ENCODE assay signal across 11 cellular contexts in genomic region chr15:41506796-41507341, GRCh38. TPM values are rescaled to one million over a fixed set of nuclear protein-coding genes. Genes with fewer than 3 reads are reported as not detected.
A peak's percentile ranks its signal among the peaks of the same experiment; 100 is the strongest.
DNase-seq lines count a peak whose midpoint lies in the region; ATAC-seq and TF ChIP-seq lines count a peak whose summit lies in the region.
"Had no signal": no experiment of that assay in that cellular context is flagged by ENCODE, and none has a peak within 500 bp of the region (broad histone marks: within the 10 kb centered on the region; RNA-seq: fewer than 3 reads in every experiment).

No MANE protein-coding gene starts in this region.

- no peak for ATAC-seq in Right ventricle myocardium superior (ENCODE audit: poor library complexity)
- no peak for ATAC-seq in Right ventricle myocardium inferior

- H3K27me3 Mint-ChIP-seq in activated T-cell treated with anti-CD3 and anti-CD28 coated beads, Interleukin-2, amount 50 U/mL, for 24 hours, result peaks cover 41% of the 10 kb centered on the region

- intact Hi-C loops in Right ventricle myocardium superior (cut with DNase I) (no loop called here), Right ventricle myocardium inferior (cut with DNase I) (no loop called here)

- peak; percentile 56 for TF ChIP-seq CTCF in GM12873 (IDR thresholded peaks at IDR 0.05; ENCODE audit: insufficient read depth, low read depth, low read length, missing control alignments)
- TF ChIP-seq CTCF in LNCaP clone FGC (IDR thresholded peaks at IDR 0.05; ENCODE audit: control insufficient read depth, extremely low read depth, insufficient read depth), result 0 out of 2 replicates have a peak, but pooled peaks have one; percentile 9
- TF ChIP-seq CTCF in epithelial cell of proximal tubule (conservative IDR thresholded peaks at IDR 0.05; ENCODE audit: low read depth, low read length), result peak; percentile 16

- no peak overlapping the region for H3K4me3 ChIP-seq in LNCaP clone FGC (ENCODE audit: low read depth, low read length)
- H3K4me3 ChIP-seq in epithelial cell of proximal tubule (ENCODE audit: low read depth, low read length), result no peak overlapping the region
- H3K4me3 ChIP-seq: BLaER1 treated with 17β-estradiol and CSF1 and Interleukin-3, amounts not matched to agents 10 nM and 100 nM had no signal

- no peak for DNase-seq in LNCaP clone FGC (ENCODE audit: low read depth)
- DNase-seq in epithelial cell of proximal tubule (ENCODE audit: low read depth), result no peak
- no peak for DNase-seq in Right ventricle myocardium superior
- DNase-seq in activated T-cell treated with anti-CD3 and anti-CD28 coated beads, Interleukin-2, amount 50 U/mL, for 24 hours, result no peak
- no peak for DNase-seq in Right ventricle myocardium inferior (ENCODE audit: missing footprints)
- DNase-seq: dermis blood vessel endothelial cell, Karpas-422, NCI-H345, SHP77 treated with DMSO at 0.1 percent for 48 hours had no signal

- no peaks in the 10 kb centered on the region for H3K36me3 Mint-ChIP-seq in activated T-cell treated with anti-CD3 and anti-CD28 coated beads, Interleukin-2, amount 50 U/mL, for 24 hours (ENCODE audit: low read depth)

- H3K4me1 Mint-ChIP-seq in activated T-cell treated with anti-CD3 and anti-CD28 coated beads, Interleukin-2, amount 50 U/mL, for 24 hours (ENCODE audit: low read depth), result peaks cover 13% of the 10 kb centered on the region

- no peak overlapping the region for H3K4me3 Mint-ChIP-seq in activated T-cell treated with anti-CD3 and anti-CD28 coated beads, Interleukin-2, amount 50 U/mL, for 24 hours

- H3K27ac Mint-ChIP-seq in activated T-cell treated with anti-CD3 and anti-CD28 coated beads, Interleukin-2, amount 50 U/mL, for 24 hours, result no peak overlapping the region

- no peaks in the 10 kb centered on the region for H3K9me3 Mint-ChIP-seq in activated T-cell treated with anti-CD3 and anti-CD28 coated beads, Interleukin-2, amount 50 U/mL, for 24 hours

RNA-seq across cellular contexts. Expression of gene LTK, which starts 6.8 kb away (rescaled TPM):
- total RNA-seq in epithelial cell of proximal tubule (0.07 and 0.69 TPM in 2 replicates), Right ventricle myocardium superior (1.1 TPM), Right ventricle myocardium inferior (1.5 TPM)
- total RNA-seq: dermis blood vessel endothelial cell had no signal

RNA-seq across cellular contexts. Expression of gene ITPKA, which starts 13.2 kb away (rescaled TPM):
- total RNA-seq in epithelial cell of proximal tubule (6.7 and 9.8 TPM in 2 replicates), Right ventricle myocardium superior (2.6 TPM), Right ventricle myocardium inferior (2.7 TPM)

RNA-seq across cellular contexts. Expression of gene RPAP1, which starts 37.2 kb away (rescaled TPM):
- total RNA-seq in epithelial cell of proximal tubule, result 46.4 and 70.8 TPM in 2 replicates
- total RNA-seq in Right ventricle myocardium superior, result 26.4 TPM
- total RNA-seq in Right ventricle myocardium inferior, result 26.7 TPM

RNA-seq across cellular contexts. Expression of gene TYRO3, which starts 52.1 kb away (rescaled TPM):
- total RNA-seq in epithelial cell of proximal tubule (2.8 and 6.4 TPM in 2 replicates), Right ventricle myocardium superior (4.3 TPM), Right ventricle myocardium inferior (5.6 TPM)
